In the genomic region with DNA sequence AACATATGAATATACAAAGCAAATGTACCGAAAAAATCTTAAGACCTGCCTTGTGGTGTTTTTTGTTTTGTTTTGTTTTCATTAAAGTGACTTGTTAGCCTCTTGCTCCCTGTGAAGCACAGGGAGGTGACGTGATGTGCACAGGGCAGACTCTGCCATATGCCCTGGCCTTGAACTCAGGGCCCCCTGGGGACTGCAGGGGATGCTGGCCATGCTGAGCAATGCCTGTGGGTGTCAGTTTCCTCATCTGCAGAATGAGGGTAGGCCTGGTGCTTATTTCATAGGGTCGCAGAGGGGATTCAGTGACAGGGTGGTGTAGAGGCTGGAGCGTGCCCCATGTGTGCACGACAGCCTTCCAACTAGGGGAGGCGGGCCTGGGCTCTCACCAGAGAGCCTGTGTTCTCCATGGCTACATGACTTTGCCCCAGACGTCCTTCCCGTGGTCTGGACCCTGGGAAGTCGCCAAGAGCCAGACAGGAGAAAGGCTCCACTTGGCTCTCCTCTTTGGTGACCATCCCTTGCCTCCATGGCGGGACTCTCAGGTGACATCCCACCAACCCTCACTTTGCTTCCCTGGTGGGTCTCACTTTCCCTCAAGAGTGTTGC, we compare ENCODE assay signal across 17 cellular contexts. TPM values are rescaled to one million over a fixed set of nuclear protein-coding genes. Genes with fewer than 3 reads are reported as not detected.
"Had no signal": no experiment of that assay in that cellular context is flagged by ENCODE, and none has a peak within 500 bp of the region (broad histone marks: within the 10 kb centered on the region; RNA-seq: fewer than 3 reads in every experiment).

No MANE protein-coding gene starts in this region.

- H3K27me3 ChIP-seq: heart left ventricle, neutrophil had no signal

- H3K27ac ChIP-seq: heart left ventricle, neutrophil, parathyroid adenoma had no signal

- H3K27ac Mint-ChIP-seq: activated naive CD4-positive, alpha-beta T cell treated with anti-CD3 and anti-CD28 coated beads for 36 hours; activated naive CD8-positive, alpha-beta T cell treated with anti-CD3 and anti-CD28 coated beads, Interleukin-2, amount 50 U/mL, for 24 hours; activated T-helper 2 cell treated with anti-CD3 and anti-CD28 coated beads, Interferon-gamma antibody, Interleukin-2, Interleukin-4, amounts not matched to agents 10 μg/mL and 5 μg/mL and 100 μg/mL, durations not matched to agents 14 hours and 24 hours and 36 hours; immature natural killer cell; naive thymus-derived CD8-positive, alpha-beta T cell; stimulated activated effector memory CD8-positive, alpha-beta T cell treated with anti-CD3 and anti-CD28 coated beads, Interleukin-12 subunit alpha, Interleukin-12 subunit beta, amount 100 ng/mL, for 72 hours had no signal

- H3K36me3 ChIP-seq: heart left ventricle, neutrophil had no signal

- DNase-seq: activated CD4-positive, alpha-beta T cell treated with anti-CD3 and anti-CD28 coated beads for 1 hour; activated CD4-positive, alpha-beta T cell treated with anti-CD3 and anti-CD28 coated beads, Interleukin-2, amount 50 U/mL, for 48 hours; activated naive CD4-positive, alpha-beta T cell treated with anti-CD3 and anti-CD28 coated beads for 36 hours; activated naive CD8-positive, alpha-beta T cell treated with anti-CD3 and anti-CD28 coated beads, Interleukin-2, amount 50 U/mL, for 24 hours; activated T-cell treated with anti-CD3 and anti-CD28 coated beads, Interleukin-2, amount 50 U/mL, for 1 hour; aorta; effector CD8-positive, alpha-beta T cell; foreskin melanocyte; heart left ventricle; immature natural killer cell; mucosa of descending colon; naive thymus-derived CD8-positive, alpha-beta T cell; T-helper 9 cell had no signal

- H3K4me3 ChIP-seq: heart left ventricle, mucosa of descending colon had no signal

- H3K4me1 Mint-ChIP-seq: activated naive CD8-positive, alpha-beta T cell treated with anti-CD3 and anti-CD28 coated beads, Interleukin-2, amount 50 U/mL, for 24 hours; immature natural killer cell; stimulated activated effector memory CD8-positive, alpha-beta T cell treated with anti-CD3 and anti-CD28 coated beads, Interleukin-12 subunit alpha, Interleukin-12 subunit beta, amount 100 ng/mL, for 72 hours had no signal

- H3K9ac ChIP-seq: parathyroid adenoma had no signal

- H3K9me3 ChIP-seq: heart left ventricle, mucosa of descending colon, neutrophil had no signal

- H3K36me3 Mint-ChIP-seq: immature natural killer cell; naive thymus-derived CD8-positive, alpha-beta T cell; stimulated activated effector memory CD8-positive, alpha-beta T cell treated with anti-CD3 and anti-CD28 coated beads, Interleukin-12 subunit alpha, Interleukin-12 subunit beta, amount 100 ng/mL, for 72 hours had no signal

- ATAC-seq: activated naive CD8-positive, alpha-beta T cell treated with anti-CD3 and anti-CD28 coated beads, Interleukin-2, amount 50 U/mL, for 24 hours; mucosa of descending colon; naive thymus-derived CD8-positive, alpha-beta T cell; stimulated activated effector memory CD8-positive, alpha-beta T cell treated with anti-CD3 and anti-CD28 coated beads, Interleukin-12 subunit alpha, Interleukin-12 subunit beta, amount 100 ng/mL, for 72 hours had no signal

- H3K9me3 Mint-ChIP-seq: activated naive CD4-positive, alpha-beta T cell treated with anti-CD3 and anti-CD28 coated beads for 36 hours; activated naive CD8-positive, alpha-beta T cell treated with anti-CD3 and anti-CD28 coated beads, Interleukin-2, amount 50 U/mL, for 24 hours; activated T-helper 2 cell treated with anti-CD3 and anti-CD28 coated beads, Interferon-gamma antibody, Interleukin-2, Interleukin-4, amounts not matched to agents 10 μg/mL and 5 μg/mL and 100 μg/mL, durations not matched to agents 14 hours and 24 hours and 36 hours; stimulated activated effector memory CD8-positive, alpha-beta T cell treated with anti-CD3 and anti-CD28 coated beads, Interleukin-12 subunit alpha, Interleukin-12 subunit beta, amount 100 ng/mL, for 72 hours had no signal

- H3K4me3 Mint-ChIP-seq: activated naive CD4-positive, alpha-beta T cell treated with anti-CD3 and anti-CD28 coated beads for 36 hours; activated naive CD8-positive, alpha-beta T cell treated with anti-CD3 and anti-CD28 coated beads, Interleukin-2, amount 50 U/mL, for 24 hours; immature natural killer cell; naive thymus-derived CD8-positive, alpha-beta T cell; stimulated activated effector memory CD8-positive, alpha-beta T cell treated with anti-CD3 and anti-CD28 coated beads, Interleukin-12 subunit alpha, Interleukin-12 subunit beta, amount 100 ng/mL, for 72 hours had no signal

RNA-seq across cellular contexts. Expression of a gene that starts 14.5 kb away (rescaled TPM):
- total RNA-seq: activated naive CD4-positive, alpha-beta T cell treated with anti-CD3 and anti-CD28 coated beads for 36 hours; activated T-helper 2 cell treated with anti-CD3 and anti-CD28 coated beads, Interferon-gamma antibody, Interleukin-2, Interleukin-4, amounts not matched to agents 10 μg/mL and 5 μg/mL and 100 μg/mL, durations not matched to agents 14 hours and 24 hours and 36 hours; naive thymus-derived CD8-positive, alpha-beta T cell had no signal
- polyA plus RNA-seq: immature natural killer cell; naive thymus-derived CD8-positive, alpha-beta T cell had no signal
